Comparison of ENCODE assay signal across 1 cellular context in genomic region chr7:124752310-124752709, GRCh38.
TF ChIP-seq lines count a peak whose summit lies in the region.

No MANE protein-coding gene starts in this region.

TF ChIP-seq in HepG2, 621 proteins besides CTCF, POLR2A, EP300 and RAD21 (continued from another document):
- TF ChIP-seq, protein P1, sequence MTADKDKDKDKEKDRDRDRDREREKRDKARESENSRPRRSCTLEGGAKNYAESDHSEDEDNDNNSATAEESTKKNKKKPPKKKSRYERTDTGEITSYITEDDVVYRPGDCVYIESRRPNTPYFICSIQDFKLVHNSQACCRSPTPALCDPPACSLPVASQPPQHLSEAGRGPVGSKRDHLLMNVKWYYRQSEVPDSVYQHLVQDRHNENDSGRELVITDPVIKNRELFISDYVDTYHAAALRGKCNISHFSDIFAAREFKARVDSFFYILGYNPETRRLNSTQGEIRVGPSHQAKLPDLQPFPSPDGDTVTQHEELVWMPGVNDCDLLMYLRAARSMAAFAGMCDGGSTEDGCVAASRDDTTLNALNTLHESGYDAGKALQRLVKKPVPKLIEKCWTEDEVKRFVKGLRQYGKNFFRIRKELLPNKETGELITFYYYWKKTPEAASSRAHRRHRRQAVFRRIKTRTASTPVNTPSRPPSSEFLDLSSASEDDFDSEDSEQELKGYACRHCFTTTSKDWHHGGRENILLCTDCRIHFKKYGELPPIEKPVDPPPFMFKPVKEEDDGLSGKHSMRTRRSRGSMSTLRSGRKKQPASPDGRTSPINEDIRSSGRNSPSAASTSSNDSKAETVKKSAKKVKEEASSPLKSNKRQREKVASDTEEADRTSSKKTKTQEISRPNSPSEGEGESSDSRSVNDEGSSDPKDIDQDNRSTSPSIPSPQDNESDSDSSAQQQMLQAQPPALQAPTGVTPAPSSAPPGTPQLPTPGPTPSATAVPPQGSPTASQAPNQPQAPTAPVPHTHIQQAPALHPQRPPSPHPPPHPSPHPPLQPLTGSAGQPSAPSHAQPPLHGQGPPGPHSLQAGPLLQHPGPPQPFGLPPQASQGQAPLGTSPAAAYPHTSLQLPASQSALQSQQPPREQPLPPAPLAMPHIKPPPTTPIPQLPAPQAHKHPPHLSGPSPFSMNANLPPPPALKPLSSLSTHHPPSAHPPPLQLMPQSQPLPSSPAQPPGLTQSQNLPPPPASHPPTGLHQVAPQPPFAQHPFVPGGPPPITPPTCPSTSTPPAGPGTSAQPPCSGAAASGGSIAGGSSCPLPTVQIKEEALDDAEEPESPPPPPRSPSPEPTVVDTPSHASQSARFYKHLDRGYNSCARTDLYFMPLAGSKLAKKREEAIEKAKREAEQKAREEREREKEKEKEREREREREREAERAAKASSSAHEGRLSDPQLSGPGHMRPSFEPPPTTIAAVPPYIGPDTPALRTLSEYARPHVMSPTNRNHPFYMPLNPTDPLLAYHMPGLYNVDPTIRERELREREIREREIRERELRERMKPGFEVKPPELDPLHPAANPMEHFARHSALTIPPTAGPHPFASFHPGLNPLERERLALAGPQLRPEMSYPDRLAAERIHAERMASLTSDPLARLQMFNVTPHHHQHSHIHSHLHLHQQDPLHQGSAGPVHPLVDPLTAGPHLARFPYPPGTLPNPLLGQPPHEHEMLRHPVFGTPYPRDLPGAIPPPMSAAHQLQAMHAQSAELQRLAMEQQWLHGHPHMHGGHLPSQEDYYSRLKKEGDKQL (CRISPR knock-in tag; IDR thresholded peaks at IDR 0.05; ENCODE audit: low read depth): no peak
- TF ChIP-seq JUND (CRISPR knock-in tag; IDR thresholded peaks at IDR 0.05) (no peak), ZNF230 (CRISPR knock-in tag; IDR thresholded peaks at IDR 0.05) (no peak), TP53 (CRISPR knock-in tag; conservative IDR thresholded peaks at IDR 0.05) (no peak), DBP (CRISPR knock-in tag; IDR thresholded peaks at IDR 0.05; ENCODE audit: not compliant biosample characterization) (no peak), MYNN (CRISPR knock-in tag; IDR thresholded peaks at IDR 0.05; ENCODE audit: low read depth) (no peak), CAMTA2 (CRISPR knock-in tag; IDR thresholded peaks at IDR 0.05; ENCODE audit: borderline replicate concordance) (no peak), ZMYM4 (CRISPR knock-in tag; IDR thresholded peaks at IDR 0.05) (no peak), ZSCAN5A (CRISPR knock-in tag; IDR thresholded peaks at IDR 0.05; ENCODE audit: borderline replicate concordance) (no peak), ZBTB2 (CRISPR knock-in tag; IDR thresholded peaks at IDR 0.05; ENCODE audit: low read depth) (no peak), ZBTB21 (CRISPR knock-in tag; IDR thresholded peaks at IDR 0.05) (no peak), HBP1 (CRISPR knock-in tag; IDR thresholded peaks at IDR 0.05; ENCODE audit: low read depth) (no peak), ZZZ3 (CRISPR knock-in tag; IDR thresholded peaks at IDR 0.05; ENCODE audit: borderline replicate concordance) (no peak)
- TF ChIP-seq, protein P2, sequence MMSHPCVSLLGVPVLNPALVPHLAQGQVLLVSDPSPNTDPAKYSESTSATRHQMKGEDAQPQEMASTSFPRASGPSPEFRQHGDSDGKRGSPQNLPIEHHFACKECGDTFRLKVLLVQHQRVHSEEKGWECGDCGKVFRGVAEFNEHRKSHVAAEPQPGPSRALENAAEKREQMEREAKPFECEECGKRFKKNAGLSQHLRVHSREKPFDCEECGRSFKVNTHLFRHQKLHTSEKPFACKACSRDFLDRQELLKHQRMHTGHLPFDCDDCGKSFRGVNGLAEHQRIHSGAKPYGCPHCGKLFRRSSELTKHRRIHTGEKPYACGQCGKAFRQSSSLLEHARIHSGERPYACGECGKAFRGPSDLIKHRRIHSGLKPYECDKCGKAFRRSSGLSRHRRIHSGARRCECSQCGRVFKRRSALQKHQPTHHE (CRISPR knock-in tag; IDR thresholded peaks at IDR 0.05; ENCODE audit: borderline replicate concordance): no peak
